Comparison of ENCODE assay signal across 10 cellular contexts in genomic region chrX:16212436-16212835, GRCh38. TPM values are rescaled to one million over a fixed set of nuclear protein-coding genes. Genes with fewer than 3 reads are reported as not detected.
DNase-seq lines count a peak whose midpoint lies in the region; ATAC-seq, FAIRE-seq and TF ChIP-seq lines count a peak whose summit lies in the region.
"Had no signal": no experiment of that assay in that cellular context is flagged by ENCODE, and none has a peak within 500 bp of the region (broad histone marks: within the 10 kb centered on the region; RNA-seq: fewer than 3 reads in every experiment).

No MANE protein-coding gene starts in this region.

- POLR2A ChIA-PET in K562 (lab: Yijun Ruan, JAX) = no interaction called here
- POLR2A ChIA-PET in CD8-positive, alpha-beta T cell (lab: Charles Lee) = no interaction called here

- TF ChIP-seq POLR2A in K562 (conservative IDR thresholded peaks at IDR 0.05) (no peak), sigmoid colon (IDR thresholded peaks at IDR 0.05) (no peak)

- no peak overlapping the region for H3K9ac ChIP-seq in K562 (ENCODE audit: insufficient read depth in 1 of 2, low read depth in 2 of 2, low read length in 2 of 2)

- H3K36me3 ChIP-seq in K562 (ENCODE audit: control insufficient read depth, insufficient read depth, low read length) (no peaks in the 10 kb centered on the region), sigmoid colon (no peaks in the 10 kb centered on the region)
- no peaks in the 10 kb centered on the region for H3K36me3 ChIP-seq in CD8-positive, alpha-beta T cell (ENCODE audit: insufficient read depth, low read length)
- H3K36me3 ChIP-seq: SJCRH30 had no signal

- H3K9me3 ChIP-seq in K562 (replicated peaks; ENCODE audit: control insufficient read depth, insufficient read depth, low read depth, low read length) (no peaks in the 10 kb centered on the region), sigmoid colon (no peaks in the 10 kb centered on the region)
- H3K9me3 ChIP-seq in CD8-positive, alpha-beta T cell (ENCODE audit: low read length) = no peaks in the 10 kb centered on the region
- H3K9me3 ChIP-seq: SJCRH30 had no signal

- H3K9me3 Mint-ChIP-seq in HFFc6 = no peaks in the 10 kb centered on the region
- no peaks in the 10 kb centered on the region for H3K9me3 Mint-ChIP-seq in memory B cell
- H3K9me3 Mint-ChIP-seq in CD8-positive, alpha-beta T cell = no peaks in the 10 kb centered on the region
- H3K9me3 Mint-ChIP-seq: activated naive CD4-positive, alpha-beta T cell treated with anti-CD3 and anti-CD28 coated beads, Interleukin-2, amount 50 U/mL, for 24 hours had no signal

- peak; percentile 5 for DNase-seq in DMS53 treated with DMSO at 0.1 percent for 48 hours (lab: John Stamatoyannopoulos, UW; ENCODE audit: unreplicated experiment)
- DNase-seq in HFFc6 = peak; percentile 25
- peak in 2 of 4 experiments; percentile 4 to 7 for DNase-seq in K562 (ENCODE audit: extremely low read depth in 1 of 4, low spot score in 3 of 4)
- DNase-seq in memory B cell (ENCODE audit: low spot score in 2 of 2) = no peak
- no peak for DNase-seq in NCI-H1092 (lab: John Stamatoyannopoulos, UW)
- no peak for DNase-seq in sigmoid colon
- no peak for DNase-seq in cardiac septum (ENCODE audit: low spot score)
- no peak for DNase-seq in CD8-positive, alpha-beta T cell

- ATAC-seq in K562 (peak; percentile 57; the same call in 2 of the 3 replicates), memory B cell (ENCODE audit: low read depth) (no peak)
- ATAC-seq in CD8-positive, alpha-beta T cell = no peak

- peak; percentile 56 to 85 for TF ChIP-seq RAD21 in K562 (CRISPR knock-in tag; conservative IDR thresholded peaks at IDR 0.05 in 1 of 2, IDR thresholded peaks at IDR 0.05 in 1 of 2)

- in situ Hi-C loops in K562 (cut with MboI) = no loop called here

- H3K36me3 Mint-ChIP-seq in HFFc6 (ENCODE audit: low read depth) (no peaks in the 10 kb centered on the region), memory B cell (no peaks in the 10 kb centered on the region)
- no peaks in the 10 kb centered on the region for H3K36me3 Mint-ChIP-seq in CD8-positive, alpha-beta T cell
- H3K36me3 Mint-ChIP-seq: activated naive CD4-positive, alpha-beta T cell treated with anti-CD3 and anti-CD28 coated beads, Interleukin-2, amount 50 U/mL, for 24 hours had no signal

- no peak overlapping the region for H3K4me2 ChIP-seq in K562 (ENCODE audit: insufficient read depth, low read length)

- no peak overlapping the region for H2AFZ ChIP-seq in K562 (ENCODE audit: low read depth, low read length)

- H3K27me3 Mint-ChIP-seq in HFFc6 (ENCODE audit: insufficient read depth) = no peaks in the 10 kb centered on the region
- no peaks in the 10 kb centered on the region for H3K27me3 Mint-ChIP-seq in memory B cell
- H3K27me3 Mint-ChIP-seq in CD8-positive, alpha-beta T cell (ENCODE audit: low read depth) = no peaks in the 10 kb centered on the region
- H3K27me3 Mint-ChIP-seq: activated naive CD4-positive, alpha-beta T cell treated with anti-CD3 and anti-CD28 coated beads, Interleukin-2, amount 50 U/mL, for 24 hours had no signal

- peak; percentile 65 for TF ChIP-seq CTCF in HFFc6 (IDR thresholded peaks at IDR 0.05)
- peak; percentile 44 to 56 (median 48); a peak in 5 of 6 replicates for TF ChIP-seq CTCF in K562 (IDR thresholded peaks at IDR 0.05 in 2 of 3, conservative IDR thresholded peaks at IDR 0.05 in 1 of 3; ENCODE audit: insufficient read depth in 2 of 3, low read depth in 1 of 3, low read length in 3 of 3)
- TF ChIP-seq CTCF in sigmoid colon (IDR thresholded peaks at IDR 0.05) = no peak
- no peak for TF ChIP-seq CTCF in CD8-positive, alpha-beta T cell (IDR thresholded peaks at IDR 0.05)

- no peaks in the 10 kb centered on the region for H3K9me1 ChIP-seq in K562 (ENCODE audit: control insufficient read depth, insufficient read depth, low read length)

- H3K27ac ChIP-seq in K562 (ENCODE audit: extremely low read depth, low read depth, low read length) (no peak overlapping the region), sigmoid colon (no peak overlapping the region)
- H3K27ac ChIP-seq in CD8-positive, alpha-beta T cell (ENCODE audit: low read depth, low read length) = no peak overlapping the region
- H3K27ac ChIP-seq: SJCRH30 had no signal

- no peaks in the 10 kb centered on the region for H4K20me1 ChIP-seq in K562 (replicated peaks; ENCODE audit: control insufficient read depth, insufficient read depth, low read length)

- no peak overlapping the region for H3K4me3 Mint-ChIP-seq in HFFc6
- H3K4me3 Mint-ChIP-seq in memory B cell = no peak overlapping the region
- no peak overlapping the region for H3K4me3 Mint-ChIP-seq in CD8-positive, alpha-beta T cell
- H3K4me3 Mint-ChIP-seq: activated naive CD4-positive, alpha-beta T cell treated with anti-CD3 and anti-CD28 coated beads, Interleukin-2, amount 50 U/mL, for 24 hours had no signal

- no peak overlapping the region for H3K27ac Mint-ChIP-seq in HFFc6
- peak overlapping the region; percentile 9 for H3K27ac Mint-ChIP-seq in memory B cell
- no peak overlapping the region for H3K27ac Mint-ChIP-seq in CD8-positive, alpha-beta T cell
- H3K27ac Mint-ChIP-seq: activated naive CD4-positive, alpha-beta T cell treated with anti-CD3 and anti-CD28 coated beads, Interleukin-2, amount 50 U/mL, for 24 hours had no signal

- intact Hi-C loops in K562 (cut with micrococcal nuclease) = loop anchor here (1.0 kb wide), 1 partner anchor 89 kb away; the partner anchor contains the start of gene GRPR
- intact Hi-C loops in sigmoid colon (cut with DNase I) = no loop called here
- intact Hi-C loops in cardiac septum (cut with DNase I) = no loop called here
- intact Hi-C loops in CD8-positive, alpha-beta T cell (cut with DNase I, micrococcal nuclease) = no loop called here

- H3K79me2 ChIP-seq in K562 (ENCODE audit: control insufficient read depth, insufficient read depth, low read length) = no peaks in the 10 kb centered on the region

- H3K27me3 ChIP-seq in K562 (ENCODE audit: control insufficient read depth in 2 of 2, insufficient read depth in 2 of 2, low read length in 2 of 2) = no peaks in the 10 kb centered on the region
- H3K27me3 ChIP-seq in sigmoid colon = no peaks in the 10 kb centered on the region
- no peaks in the 10 kb centered on the region for H3K27me3 ChIP-seq in CD8-positive, alpha-beta T cell (ENCODE audit: insufficient read depth, low read length)
- H3K27me3 ChIP-seq: SJCRH30 had no signal

- peak; percentile 15 for FAIRE-seq in K562 (lab: Jason Lieb, UNC)

- peaks cover 11% of the 10 kb centered on the region for H3K4me1 Mint-ChIP-seq in HFFc6 (ENCODE audit: low read depth)
- H3K4me1 Mint-ChIP-seq in memory B cell = no peaks in the 10 kb centered on the region
- no peaks in the 10 kb centered on the region for H3K4me1 Mint-ChIP-seq in CD8-positive, alpha-beta T cell (ENCODE audit: low read depth)
- H3K4me1 Mint-ChIP-seq: activated naive CD4-positive, alpha-beta T cell treated with anti-CD3 and anti-CD28 coated beads, Interleukin-2, amount 50 U/mL, for 24 hours had no signal

- H3K4me3 ChIP-seq in K562 (no peak overlapping the region), sigmoid colon (no peak overlapping the region)
- H3K4me3 ChIP-seq in CD8-positive, alpha-beta T cell (ENCODE audit: low read depth, low read length) = no peak overlapping the region
- H3K4me3 ChIP-seq: SJCRH30 had no signal

- H3K4me1 ChIP-seq in K562 (replicated peaks in 1 of 2; ENCODE audit: control insufficient read depth in 2 of 2, insufficient read depth in 2 of 2, low read length in 2 of 2) (no peaks in the 10 kb centered on the region), sigmoid colon (no peaks in the 10 kb centered on the region)
- H3K4me1 ChIP-seq in CD8-positive, alpha-beta T cell (ENCODE audit: insufficient read depth, low read length) = no peaks in the 10 kb centered on the region
- H3K4me1 ChIP-seq: SJCRH30 had no signal

- no TSS peak for BruUV-seq in K562 (replicated peaks; lab: Mats Ljungman, UMichigan)

- CTCF ChIA-PET in K562 (lab: Yijun Ruan, JAX; ENCODE audit: low intra/inter-chr PET ratio) = interaction anchor here (1.2 kb wide), 1 partner anchor 89 kb away, joined by 6 read pairs; the partner anchor contains the start of gene GRPR
- CTCF ChIA-PET in CD8-positive, alpha-beta T cell (lab: Charles Lee) = no interaction called here

- no peak for TF ChIP-seq EP300 in K562 (IDR thresholded peaks at IDR 0.05; ENCODE audit: low read length)
- no peak for TF ChIP-seq EP300 in sigmoid colon (IDR thresholded peaks at IDR 0.05)

TF ChIP-seq in K562, 482 proteins besides CTCF, POLR2A, EP300 and RAD21 (continues in another document):
- no peak for TF ChIP-seq FOXK1 (CRISPR knock-in tag; IDR thresholded peaks at IDR 0.05; ENCODE audit: borderline replicate concordance)

RNA-seq across cellular contexts. Expression of gene MAGEB17, which starts 45.2 kb away (rescaled TPM):
- total RNA-seq in HFFc6 (2021; fragmentation: NEBNext Ultra II Directional; extraction: Animal tissue kit (Norgen Biotek cat#: 25700)) = not detected
- total RNA-seq in K562 (2011; cell fraction: chromatin; rRNA removed; ENCODE audit: low replicate concordance) = not detected in 2 replicates
- total RNA-seq in K562 (2011; cell fraction: nucleolus; rRNA removed) = not detected in 2 replicates
- total RNA-seq in K562 (2011; cell fraction: nucleoplasm; rRNA removed) = not detected in 2 replicates
- total RNA-seq in K562 (2014; rRNA removed) (0.29 TPM in 1 of 2 replicates, not detected in the other), K562 (2014; rRNA removed; fragmentation: Illumina TruSeq; extraction: Trizol) (0.11 TPM in 1 of 2 replicates, not detected in the other), K562 (2015; rRNA removed; fragmentation: Illumina TruSeq; extraction: Trizol) (0.14 and 0.19 TPM in 2 replicates), K562 (2021) (0.16 and 0.25 TPM in 2 replicates), sigmoid colon (under 1 TPM in 1 of 4 donors, not detected in 3; 0.66 TPM), cardiac septum (0.30 TPM)
- polyA plus RNA-seq in K562 (2011; rRNA removed) (0.07 TPM in 1 of 2 replicates, not detected in the other), K562 (2014; fragmentation: Illumina TruSeq; extraction: Trizol) (0.13 and 0.14 TPM in 2 replicates), K562 (2014; fragmentation: Nextera tagmentation; extraction: Ambion mirVana) (under 1 TPM; 0.08 to 0.45 TPM), K562 (2014; rRNA removed) (0.27 TPM in 1 of 2 replicates, not detected in the other), sigmoid colon (under 1 TPM in 2 of 3 donors, not detected in 1; 0.04 to 0.60 TPM)
- polyA plus RNA-seq in K562 (2011; cell fraction: cytosol; rRNA removed) = 0.04 TPM in 1 of 2 replicates, not detected in the other
- polyA plus RNA-seq in K562 (2011; cell fraction: nucleus; rRNA removed) = not detected in 2 replicates
- 1.8 and 4.3 TPM in 2 replicates for polyA plus RNA-seq in K562 (2012)
- 0.14 TPM in 1 of 2 replicates, not detected in the other for polyA minus RNA-seq in K562 (2011; rRNA and poly(A)+ RNA removed)
- polyA minus RNA-seq in K562 (2011; cell fraction: cytosol; rRNA and poly(A)+ RNA removed) = not detected in 2 replicates
- polyA minus RNA-seq in K562 (2011; cell fraction: nucleus; rRNA and poly(A)+ RNA removed) = not detected in 2 replicates
- total RNA-seq in CD8-positive, alpha-beta T cell = not detected

Comparison
In these comparisons a context has a peak if more than half of its experiments do, and no peak if none do; other contexts are left out.
1. DNase-seq: peak in DMS53 treated with DMSO at 0.1 percent for 48 hours (single experiment) and HFFc6 (single experiment); none in memory B cell (0 of 2), NCI-H1092 (single experiment), sigmoid colon (single experiment), cardiac septum (single experiment) and CD8-positive, alpha-beta T cell (0 of 7).
2. CTCF ChIP-seq: peak in HFFc6 (single experiment) and K562 (3 of 3); none in sigmoid colon (0 of 4) and CD8-positive, alpha-beta T cell (single experiment).